In the genomic region with DNA sequence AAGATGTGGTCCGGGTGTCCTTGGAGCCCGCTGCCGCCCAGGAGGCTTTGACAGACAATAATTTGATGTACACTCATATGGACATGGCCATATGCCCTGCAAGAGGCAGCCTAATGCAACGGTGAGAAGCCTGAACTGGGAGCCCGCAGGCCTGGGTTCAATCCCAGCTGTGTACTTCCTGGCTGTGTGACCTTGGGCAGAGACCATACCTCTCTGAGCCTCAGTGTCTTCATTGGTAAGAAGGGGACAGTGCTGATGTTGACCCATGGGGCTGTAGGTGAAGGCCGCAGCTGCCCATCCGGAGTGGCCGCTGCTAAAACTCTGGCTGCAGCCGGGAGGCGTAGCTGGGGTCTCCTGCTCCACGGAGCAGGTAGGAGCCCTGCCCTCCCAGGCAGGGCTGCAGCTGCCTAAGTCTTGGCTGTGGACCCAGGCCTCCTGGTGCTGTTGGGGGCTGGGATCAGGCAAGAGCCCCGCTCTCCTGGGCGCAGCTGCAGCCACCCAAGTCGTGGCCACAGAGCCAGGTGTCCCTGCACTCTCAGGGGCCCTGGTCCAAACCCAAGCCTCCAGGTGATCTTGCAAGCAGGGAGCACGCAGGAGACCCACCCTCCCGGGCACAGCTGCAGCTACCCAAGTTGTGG, we compare ENCODE assay signal across 30 cellular contexts. TPM values are rescaled to one million over a fixed set of nuclear protein-coding genes. Genes with fewer than 3 reads are reported as not detected.
DNase-seq lines count a peak whose midpoint lies in the region; ATAC-seq and TF ChIP-seq lines count a peak whose summit lies in the region.
"Had no signal": no experiment of that assay in that cellular context is flagged by ENCODE, and none has a peak within 500 bp of the region (broad histone marks: within the 10 kb centered on the region; RNA-seq: fewer than 3 reads in every experiment).

No MANE protein-coding gene starts in this region.

- H3K27me3 ChIP-seq in DND-41 (ENCODE audit: insufficient read depth, low read length, poor library complexity) (no peaks in the 10 kb centered on the region), mesendoderm (ENCODE audit: insufficient read depth, low read length, poor library complexity) (no peaks in the 10 kb centered on the region)
- H3K27me3 ChIP-seq: body of pancreas, neural progenitor cell, thyroid gland, vagina had no signal

- H2BK5ac ChIP-seq in mesendoderm (ENCODE audit: low read length), result no peak overlapping the region

- ATAC-seq in DND-41 (ENCODE audit: insufficient read depth, low read depth) (0 out of 3 replicates have a peak, but pooled peaks have one; percentile 31), HG03280 (IDR thresholded peaks at IDR 0.05; ENCODE audit: unreplicated experiment) (no peak)
- no peak for ATAC-seq in natural killer cell treated with Interleukin-12 subunit alpha and Interleukin-12 subunit beta and Interleukin-15 and Interleukin-18, amount 100 ng/mL, for 72 hours
- ATAC-seq: body of pancreas, HCT116, left lobe of liver, SK-N-SH treated with all-trans-retinoic acid at 6 μM for 48 hours, T-helper 17 cell had no signal

- H3K79me2 ChIP-seq in DND-41 (ENCODE audit: insufficient read depth, low read length) (no peaks in the 10 kb centered on the region), mesendoderm (ENCODE audit: control insufficient read depth, insufficient read depth, low read length) (no peaks in the 10 kb centered on the region)

- no peak overlapping the region for H2AK5ac ChIP-seq in mesendoderm (ENCODE audit: low read length)

- no peak overlapping the region for H3K56ac ChIP-seq in mesendoderm (ENCODE audit: low read length)

- no peaks in the 10 kb centered on the region for H3K27me3 Mint-ChIP-seq in activated T-cell treated with anti-CD3 and anti-CD28 coated beads, Interleukin-2, amount 50 U/mL, for 24 hours
- no peaks in the 10 kb centered on the region for H3K27me3 Mint-ChIP-seq in activated naive CD8-positive, alpha-beta T cell
- H3K27me3 Mint-ChIP-seq in natural killer cell treated with Interleukin-12 subunit alpha and Interleukin-12 subunit beta and Interleukin-15 and Interleukin-18, amount 100 ng/mL, for 72 hours, result no peaks in the 10 kb centered on the region
- H3K27me3 Mint-ChIP-seq: central memory CD8-positive, alpha-beta T cell; T-helper 17 cell had no signal

- no peaks in the 10 kb centered on the region for H3K9me3 Mint-ChIP-seq in activated T-cell treated with anti-CD3 and anti-CD28 coated beads, Interleukin-2, amount 50 U/mL, for 24 hours
- no peaks in the 10 kb centered on the region for H3K9me3 Mint-ChIP-seq in activated naive CD8-positive, alpha-beta T cell (ENCODE audit: low read depth)
- H3K9me3 Mint-ChIP-seq in natural killer cell treated with Interleukin-12 subunit alpha and Interleukin-12 subunit beta and Interleukin-15 and Interleukin-18, amount 100 ng/mL, for 72 hours, result no peaks in the 10 kb centered on the region
- H3K9me3 Mint-ChIP-seq: central memory CD8-positive, alpha-beta T cell; memory B cell; neural progenitor cell had no signal

- WGBS in mesendoderm (ENCODE audit: extremely low coverage, insufficient coverage, low lambda C conversion rate), result no CpG with 5 or more reads among the region's 16 CpGs

- H3K23ac ChIP-seq in mesendoderm (ENCODE audit: low read length), result no peak overlapping the region

- H3K4me1 ChIP-seq in DND-41 (ENCODE audit: insufficient read depth, low read length) (no peaks in the 10 kb centered on the region), mesendoderm (ENCODE audit: control insufficient read depth, low read depth, low read length) (no peaks in the 10 kb centered on the region)

- peaks cover 5% of the 10 kb centered on the region; the same call in 1 of the 2 replicates for H4K20me1 ChIP-seq in DND-41 (ENCODE audit: insufficient read depth, low read length)

- H3K79me1 ChIP-seq in mesendoderm (ENCODE audit: low read length), result no peaks in the 10 kb centered on the region

- H3K36me3 ChIP-seq in DND-41 (ENCODE audit: insufficient read depth, low read length), result no peaks in the 10 kb centered on the region
- H3K36me3 ChIP-seq in mesendoderm (ENCODE audit: control insufficient read depth, insufficient read depth, low read length), result no peaks in the 10 kb centered on the region
- H3K36me3 ChIP-seq: neural progenitor cell, thyroid gland, vagina had no signal

- H3K9me3 ChIP-seq in DND-41 (ENCODE audit: insufficient read depth, low read length, severe bottlenecking), result no peaks in the 10 kb centered on the region
- H3K9me3 ChIP-seq: body of pancreas, thyroid gland, vagina had no signal

- H3K27ac ChIP-seq in DND-41 (ENCODE audit: low read length), result no peak overlapping the region
- no peak overlapping the region for H3K27ac ChIP-seq in mesendoderm (ENCODE audit: low read depth, low read length)
- H3K27ac ChIP-seq: body of pancreas, neural progenitor cell, PC-9, thyroid gland, vagina had no signal

- DNase-seq in activated T-cell treated with anti-CD3 and anti-CD28 coated beads, Interleukin-2, amount 50 U/mL, for 24 hours, result no peak
- no peak for DNase-seq in activated T-cell treated with anti-CD3 and anti-CD28 coated beads for 4 hours
- DNase-seq in DND-41, result peak; percentile 17
- DNase-seq in natural killer cell treated with Interleukin-12 subunit alpha and Interleukin-12 subunit beta and Interleukin-15 and Interleukin-18, amount 100 ng/mL, for 72 hours (ENCODE audit: low spot score), result no peak
- no peak for DNase-seq in mesendoderm
- no peak for DNase-seq in NCI-H187 (lab: John Stamatoyannopoulos, UW)
- DNase-seq: body of pancreas; DMS53; erythroblast; NCI-H1417 treated with DMSO at 0.1 percent for 48 hours; NCI-H2081 treated with DMSO at 0.1 percent for 48 hours; NCI-H2227 treated with DMSO at 0.1 percent for 48 hours; NCI-H526; PC-9; small intestine; stimulated activated CD4-positive, alpha-beta T cell treated with anti-CD3 and anti-CD28 coated beads, Interleukin-1b, Interleukin-23, amount 100 ng/mL, for 48 hours; T-helper 17 cell; thyroid gland had no signal

- no peak overlapping the region for H2AFZ ChIP-seq in DND-41 (ENCODE audit: low read depth, low read length)
- H2AFZ ChIP-seq: neural progenitor cell, PC-9 had no signal

- no peak overlapping the region for H4K5ac ChIP-seq in mesendoderm (ENCODE audit: low read length)

- H3K4me1 Mint-ChIP-seq in activated T-cell treated with anti-CD3 and anti-CD28 coated beads, Interleukin-2, amount 50 U/mL, for 24 hours (ENCODE audit: low read depth), result peaks cover 88% of the 10 kb centered on the region
- H3K4me1 Mint-ChIP-seq in activated naive CD8-positive, alpha-beta T cell (ENCODE audit: low read depth), result peaks cover 54% of the 10 kb centered on the region
- peaks cover 75 to 84% of the 10 kb centered on the region in 2 donors for H3K4me1 Mint-ChIP-seq in natural killer cell treated with Interleukin-12 subunit alpha and Interleukin-12 subunit beta and Interleukin-15 and Interleukin-18, amount 100 ng/mL, for 72 hours (ENCODE audit: low read depth in 2 of 2)

- H3K4me2 ChIP-seq in DND-41 (ENCODE audit: insufficient read depth, low read length) (no peak overlapping the region), mesendoderm (ENCODE audit: low read length) (no peak overlapping the region)
- H3K4me2 ChIP-seq: neural progenitor cell, PC-9 had no signal

- H3K9ac ChIP-seq in DND-41 (ENCODE audit: low read depth, low read length) (no peak overlapping the region), mesendoderm (ENCODE audit: low read length) (no peak overlapping the region)
- H3K9ac ChIP-seq: neural progenitor cell had no signal

- H3K27ac Mint-ChIP-seq in activated T-cell treated with anti-CD3 and anti-CD28 coated beads, Interleukin-2, amount 50 U/mL, for 24 hours, result peak overlapping the region; percentile 86
- peak overlapping the region; percentile 68 for H3K27ac Mint-ChIP-seq in activated naive CD8-positive, alpha-beta T cell
- peak overlapping the region; percentile 90 to 93 for H3K27ac Mint-ChIP-seq in natural killer cell treated with Interleukin-12 subunit alpha and Interleukin-12 subunit beta and Interleukin-15 and Interleukin-18, amount 100 ng/mL, for 72 hours
- H3K27ac Mint-ChIP-seq: memory B cell, neural progenitor cell, T-helper 17 cell had no signal

- no peak overlapping the region for H2BK15ac ChIP-seq in mesendoderm (replicated peaks; ENCODE audit: low read depth)

- no peak overlapping the region for H4K8ac ChIP-seq in mesendoderm (ENCODE audit: low read depth, low read length)

- TF ChIP-seq CTCF in DND-41 (IDR thresholded peaks at IDR 0.05; ENCODE audit: borderline replicate concordance, extremely low read depth, low read length, poor library complexity, severe bottlenecking), result no peak

- H3K4me3 ChIP-seq in DND-41 (ENCODE audit: low read depth in 1 of 2, low read length in 2 of 2) (no peak overlapping the region), mesendoderm (ENCODE audit: low read length) (no peak overlapping the region)
- H3K4me3 ChIP-seq: body of pancreas, neural progenitor cell, PC-9, thyroid gland, vagina had no signal

- peak overlapping the region; percentile 33 for H3K4me3 Mint-ChIP-seq in activated T-cell treated with anti-CD3 and anti-CD28 coated beads, Interleukin-2, amount 50 U/mL, for 24 hours
- no peak overlapping the region for H3K4me3 Mint-ChIP-seq in activated naive CD8-positive, alpha-beta T cell
- peak overlapping the region; percentile 58 for H3K4me3 Mint-ChIP-seq in natural killer cell treated with Interleukin-12 subunit alpha and Interleukin-12 subunit beta and Interleukin-15 and Interleukin-18, amount 100 ng/mL, for 72 hours
- H3K4me3 Mint-ChIP-seq: central memory CD8-positive, alpha-beta T cell; memory B cell; neural progenitor cell; T-helper 17 cell had no signal

- no peak overlapping the region for H3K4ac ChIP-seq in mesendoderm (ENCODE audit: low read depth, low read length)

- H3K18ac ChIP-seq in mesendoderm (ENCODE audit: low read length), result no peak overlapping the region

- H2BK120ac ChIP-seq in mesendoderm (ENCODE audit: low read depth, low read length), result no peak overlapping the region

- peaks cover 99% of the 10 kb centered on the region for H3K36me3 Mint-ChIP-seq in activated T-cell treated with anti-CD3 and anti-CD28 coated beads, Interleukin-2, amount 50 U/mL, for 24 hours (ENCODE audit: low read depth)
- peaks cover 18% of the 10 kb centered on the region for H3K36me3 Mint-ChIP-seq in activated naive CD8-positive, alpha-beta T cell
- peaks cover 40% of the 10 kb centered on the region for H3K36me3 Mint-ChIP-seq in natural killer cell treated with Interleukin-12 subunit alpha and Interleukin-12 subunit beta and Interleukin-15 and Interleukin-18, amount 100 ng/mL, for 72 hours
- H3K36me3 Mint-ChIP-seq: neural progenitor cell had no signal

RNA-seq across cellular contexts. Expression of a gene that starts 8.9 kb away (rescaled TPM):
- 100 to 1,000 TPM; 508 to 635 TPM for total RNA-seq in natural killer cell treated with Interleukin-12 subunit alpha and Interleukin-12 subunit beta and Interleukin-15 and Interleukin-18, amount 100 ng/mL, for 72 hours
- 1.2 TPM for polyA plus RNA-seq in mesendoderm (2013, experiment 1 of 2)
- polyA plus RNA-seq in mesendoderm (2013, experiment 2 of 2), result 1.2 TPM
- total RNA-seq: G401, LHCN-M2 had no signal

RNA-seq across cellular contexts. Expression of a gene that starts 31.3 kb away (rescaled TPM):
- total RNA-seq in natural killer cell treated with Interleukin-12 subunit alpha and Interleukin-12 subunit beta and Interleukin-15 and Interleukin-18, amount 100 ng/mL, for 72 hours, result 1 to 10 TPM; 1.8 to 1.9 TPM
- polyA plus RNA-seq in mesendoderm (2013, experiment 1 of 2), result 0.03 TPM
- not detected for polyA plus RNA-seq in mesendoderm (2013, experiment 2 of 2)
- total RNA-seq: G401, LHCN-M2, Right ventricle myocardium superior, vagina had no signal

RNA-seq across cellular contexts. Expression of a gene that starts 47.2 kb away (rescaled TPM):
- 1 to 10 TPM; 1.3 to 3.9 TPM for total RNA-seq in natural killer cell treated with Interleukin-12 subunit alpha and Interleukin-12 subunit beta and Interleukin-15 and Interleukin-18, amount 100 ng/mL, for 72 hours
- polyA plus RNA-seq in mesendoderm (2013, experiment 1 of 2), result 1.8 TPM
- polyA plus RNA-seq in mesendoderm (2013, experiment 2 of 2), result 2.5 TPM
